ENCODE assay signal across 1 cellular context in the genomic region with DNA sequence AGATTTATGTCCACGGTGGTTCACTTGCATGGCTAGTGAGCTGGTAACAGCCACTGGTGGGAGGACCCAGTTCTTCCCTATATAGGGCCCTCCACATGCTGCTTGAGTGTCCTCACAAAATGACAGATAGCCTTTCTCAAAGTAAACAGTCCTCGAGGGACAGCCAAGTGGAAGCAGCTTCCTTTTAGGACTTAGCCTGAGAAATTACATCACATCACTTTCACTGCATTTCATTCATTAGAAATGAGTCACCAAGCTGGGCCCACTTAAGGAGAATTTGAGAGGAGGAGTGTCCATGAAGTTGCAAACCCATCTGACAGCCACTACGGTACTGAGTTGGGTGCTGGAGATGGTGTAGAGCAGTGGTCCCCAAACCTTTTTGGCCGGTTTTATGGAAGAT.
TF ChIP-seq lines count a peak whose summit lies in the region.

No MANE protein-coding gene starts in this region.

TF ChIP-seq in K562, 482 proteins besides CTCF, POLR2A, EP300 and RAD21:
- TF ChIP-seq, protein P1, sequence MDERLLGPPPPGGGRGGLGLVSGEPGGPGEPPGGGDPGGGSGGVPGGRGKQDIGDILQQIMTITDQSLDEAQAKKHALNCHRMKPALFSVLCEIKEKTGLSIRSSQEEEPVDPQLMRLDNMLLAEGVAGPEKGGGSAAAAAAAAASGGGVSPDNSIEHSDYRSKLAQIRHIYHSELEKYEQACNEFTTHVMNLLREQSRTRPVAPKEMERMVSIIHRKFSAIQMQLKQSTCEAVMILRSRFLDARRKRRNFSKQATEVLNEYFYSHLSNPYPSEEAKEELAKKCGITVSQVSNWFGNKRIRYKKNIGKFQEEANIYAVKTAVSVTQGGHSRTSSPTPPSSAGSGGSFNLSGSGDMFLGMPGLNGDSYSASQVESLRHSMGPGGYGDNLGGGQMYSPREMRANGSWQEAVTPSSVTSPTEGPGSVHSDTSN (CRISPR knock-in tag; IDR thresholded peaks at IDR 0.05; ENCODE audit: low read depth), result no peak
- TF ChIP-seq, protein P1 (tag; conservative IDR thresholded peaks at IDR 0.05; ENCODE audit: low read depth), result 0 out of 2 replicates have a peak, but pooled peaks have one; percentile 23
- TF ChIP-seq, protein P2, sequence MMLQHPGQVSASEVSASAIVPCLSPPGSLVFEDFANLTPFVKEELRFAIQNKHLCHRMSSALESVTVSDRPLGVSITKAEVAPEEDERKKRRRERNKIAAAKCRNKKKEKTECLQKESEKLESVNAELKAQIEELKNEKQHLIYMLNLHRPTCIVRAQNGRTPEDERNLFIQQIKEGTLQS (IDR thresholded peaks at IDR 0.05), result peak; percentile 81
- TF ChIP-seq, protein P2 (CRISPR knock-in tag; conservative IDR thresholded peaks at IDR 0.05), result no peak
- no peak for TF ChIP-seq FIP1L1 (IDR thresholded peaks at IDR 0.05; ENCODE audit: low read depth, low read length, poor library complexity, severe bottlenecking)
- TF ChIP-seq KLF10 (CRISPR knock-in tag; IDR thresholded peaks at IDR 0.05), result no peak
- TF ChIP-seq FOSL1 (tag; conservative IDR thresholded peaks at IDR 0.05), result 0 out of 2 replicates have a peak, but pooled peaks have one; percentile 23
- TF ChIP-seq ATF7 (IDR thresholded peaks at IDR 0.05), result 0 out of 2 replicates have a peak, but pooled peaks have one; percentile 28
- 0 out of 2 replicates have a peak, but pooled peaks have one; percentile 29 for TF ChIP-seq JUN (IDR thresholded peaks at IDR 0.05; ENCODE audit: borderline replicate concordance, low read depth, low read length)
- no peak for TF ChIP-seq JUN (CRISPR knock-in tag; IDR thresholded peaks at IDR 0.05; ENCODE audit: borderline replicate concordance)
- no peak for TF ChIP-seq SOX6 (IDR thresholded peaks at IDR 0.05)
- no peak for TF ChIP-seq CXXC5 (CRISPR knock-in tag; IDR thresholded peaks at IDR 0.05)
- peak; percentile 56; the same call in 1 of the 2 replicates for TF ChIP-seq JUND (IDR thresholded peaks at IDR 0.05; ENCODE audit: borderline replicate concordance, low read depth, low read length)
- peak; percentile 69; the same call in 2 of the 3 replicates for TF ChIP-seq JUND (tag; IDR thresholded peaks at IDR 0.05; ENCODE audit: borderline replicate concordance, low read depth, low read length)
- no peak for TF ChIP-seq CEBPG (CRISPR knock-in tag; IDR thresholded peaks at IDR 0.05)
- peak in 1 of 2 experiments; percentile 74; a peak in 2 of 4 replicates for TF ChIP-seq CEBPG (tag; conservative IDR thresholded peaks at IDR 0.05 in 1 of 2, IDR thresholded peaks at IDR 0.05 in 1 of 2)
- TF ChIP-seq, protein P3, sequence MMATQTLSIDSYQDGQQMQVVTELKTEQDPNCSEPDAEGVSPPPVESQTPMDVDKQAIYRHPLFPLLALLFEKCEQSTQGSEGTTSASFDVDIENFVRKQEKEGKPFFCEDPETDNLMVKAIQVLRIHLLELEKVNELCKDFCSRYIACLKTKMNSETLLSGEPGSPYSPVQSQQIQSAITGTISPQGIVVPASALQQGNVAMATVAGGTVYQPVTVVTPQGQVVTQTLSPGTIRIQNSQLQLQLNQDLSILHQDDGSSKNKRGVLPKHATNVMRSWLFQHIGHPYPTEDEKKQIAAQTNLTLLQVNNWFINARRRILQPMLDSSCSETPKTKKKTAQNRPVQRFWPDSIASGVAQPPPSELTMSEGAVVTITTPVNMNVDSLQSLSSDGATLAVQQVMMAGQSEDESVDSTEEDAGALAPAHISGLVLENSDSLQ (IDR thresholded peaks at IDR 0.05), result peak; percentile 34; the same call in 1 of the 2 replicates
- no peak for TF ChIP-seq BRD9 (IDR thresholded peaks at IDR 0.05; ENCODE audit: low read depth, partially characterized antibody)
- TF ChIP-seq MEIS2 (IDR thresholded peaks at IDR 0.05; ENCODE audit: partially characterized antibody), result peak; percentile 76
- TF ChIP-seq, protein P4, sequence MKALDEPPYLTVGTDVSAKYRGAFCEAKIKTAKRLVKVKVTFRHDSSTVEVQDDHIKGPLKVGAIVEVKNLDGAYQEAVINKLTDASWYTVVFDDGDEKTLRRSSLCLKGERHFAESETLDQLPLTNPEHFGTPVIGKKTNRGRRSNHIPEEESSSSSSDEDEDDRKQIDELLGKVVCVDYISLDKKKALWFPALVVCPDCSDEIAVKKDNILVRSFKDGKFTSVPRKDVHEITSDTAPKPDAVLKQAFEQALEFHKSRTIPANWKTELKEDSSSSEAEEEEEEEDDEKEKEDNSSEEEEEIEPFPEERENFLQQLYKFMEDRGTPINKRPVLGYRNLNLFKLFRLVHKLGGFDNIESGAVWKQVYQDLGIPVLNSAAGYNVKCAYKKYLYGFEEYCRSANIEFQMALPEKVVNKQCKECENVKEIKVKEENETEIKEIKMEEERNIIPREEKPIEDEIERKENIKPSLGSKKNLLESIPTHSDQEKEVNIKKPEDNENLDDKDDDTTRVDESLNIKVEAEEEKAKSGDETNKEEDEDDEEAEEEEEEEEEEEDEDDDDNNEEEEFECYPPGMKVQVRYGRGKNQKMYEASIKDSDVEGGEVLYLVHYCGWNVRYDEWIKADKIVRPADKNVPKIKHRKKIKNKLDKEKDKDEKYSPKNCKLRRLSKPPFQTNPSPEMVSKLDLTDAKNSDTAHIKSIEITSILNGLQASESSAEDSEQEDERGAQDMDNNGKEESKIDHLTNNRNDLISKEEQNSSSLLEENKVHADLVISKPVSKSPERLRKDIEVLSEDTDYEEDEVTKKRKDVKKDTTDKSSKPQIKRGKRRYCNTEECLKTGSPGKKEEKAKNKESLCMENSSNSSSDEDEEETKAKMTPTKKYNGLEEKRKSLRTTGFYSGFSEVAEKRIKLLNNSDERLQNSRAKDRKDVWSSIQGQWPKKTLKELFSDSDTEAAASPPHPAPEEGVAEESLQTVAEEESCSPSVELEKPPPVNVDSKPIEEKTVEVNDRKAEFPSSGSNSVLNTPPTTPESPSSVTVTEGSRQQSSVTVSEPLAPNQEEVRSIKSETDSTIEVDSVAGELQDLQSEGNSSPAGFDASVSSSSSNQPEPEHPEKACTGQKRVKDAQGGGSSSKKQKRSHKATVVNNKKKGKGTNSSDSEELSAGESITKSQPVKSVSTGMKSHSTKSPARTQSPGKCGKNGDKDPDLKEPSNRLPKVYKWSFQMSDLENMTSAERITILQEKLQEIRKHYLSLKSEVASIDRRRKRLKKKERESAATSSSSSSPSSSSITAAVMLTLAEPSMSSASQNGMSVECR (CRISPR knock-in tag; IDR thresholded peaks at IDR 0.05), result no peak
